ENCODE assay signal across 1 cellular context in genomic region chr7:4724648-4725013, GRCh38.
TF ChIP-seq lines count a peak whose summit lies in the region.

No MANE protein-coding gene starts in this region.

TF ChIP-seq in GM12878, 131 proteins besides CTCF, POLR2A, EP300 and RAD21 (continued from another document):
- TF ChIP-seq E2F8 (IDR thresholded peaks at IDR 0.05; ENCODE audit: low read depth, partially characterized antibody): no peak
- TF ChIP-seq MEF2B (IDR thresholded peaks at IDR 0.05; ENCODE audit: partially characterized antibody, poor library complexity, severe bottlenecking): no peak
- TF ChIP-seq MXI1 (IDR thresholded peaks at IDR 0.05; ENCODE audit: low read depth, low read length): peak; percentile 57; the same call in 1 of the 2 replicates
- no peak for TF ChIP-seq POU2F2 (IDR thresholded peaks at IDR 0.05; ENCODE audit: borderline replicate concordance, low read depth, low read length)
- TF ChIP-seq PAX8 (IDR thresholded peaks at IDR 0.05): no peak
- TF ChIP-seq IRF4 (IDR thresholded peaks at IDR 0.05; ENCODE audit: low read depth, low read length): 0 out of 2 replicates have a peak, but pooled peaks have one; percentile 23
- no peak; the same call in 1 of the 2 replicates for TF ChIP-seq YY1 (IDR thresholded peaks at IDR 0.05; ENCODE audit: low read depth, low read length)
- TF ChIP-seq ATF2 (IDR thresholded peaks at IDR 0.05; ENCODE audit: low read length): no peak
- no peak for TF ChIP-seq CUX1 (IDR thresholded peaks at IDR 0.05; ENCODE audit: insufficient replicate concordance, low read depth, low read length)
- TF ChIP-seq SMARCA5 (IDR thresholded peaks at IDR 0.05): peak; percentile 90
- no peak for TF ChIP-seq TCF12 (IDR thresholded peaks at IDR 0.05; ENCODE audit: low read depth, low read length)
- no peak for TF ChIP-seq MYC (IDR thresholded peaks at IDR 0.05; ENCODE audit: insufficient read depth, insufficient read length, insufficient replicate concordance, low read length, severe bottlenecking)
- 0 out of 3 replicates have a peak, but pooled peaks of 1 of the 2 experiments have one; percentile 11 for TF ChIP-seq EGR1 (IDR thresholded peaks at IDR 0.05; ENCODE audit: borderline replicate concordance in 1 of 2, low read depth in 2 of 2, low read length in 2 of 2)
- TF ChIP-seq E2F4 (IDR thresholded peaks at IDR 0.05; ENCODE audit: low read depth, low read length): no peak
- no peak for TF ChIP-seq RELA (IDR thresholded peaks at IDR 0.05; ENCODE audit: borderline replicate concordance, partially characterized antibody)
